ENCODE assay signal across 1 cellular context in the genomic region with DNA sequence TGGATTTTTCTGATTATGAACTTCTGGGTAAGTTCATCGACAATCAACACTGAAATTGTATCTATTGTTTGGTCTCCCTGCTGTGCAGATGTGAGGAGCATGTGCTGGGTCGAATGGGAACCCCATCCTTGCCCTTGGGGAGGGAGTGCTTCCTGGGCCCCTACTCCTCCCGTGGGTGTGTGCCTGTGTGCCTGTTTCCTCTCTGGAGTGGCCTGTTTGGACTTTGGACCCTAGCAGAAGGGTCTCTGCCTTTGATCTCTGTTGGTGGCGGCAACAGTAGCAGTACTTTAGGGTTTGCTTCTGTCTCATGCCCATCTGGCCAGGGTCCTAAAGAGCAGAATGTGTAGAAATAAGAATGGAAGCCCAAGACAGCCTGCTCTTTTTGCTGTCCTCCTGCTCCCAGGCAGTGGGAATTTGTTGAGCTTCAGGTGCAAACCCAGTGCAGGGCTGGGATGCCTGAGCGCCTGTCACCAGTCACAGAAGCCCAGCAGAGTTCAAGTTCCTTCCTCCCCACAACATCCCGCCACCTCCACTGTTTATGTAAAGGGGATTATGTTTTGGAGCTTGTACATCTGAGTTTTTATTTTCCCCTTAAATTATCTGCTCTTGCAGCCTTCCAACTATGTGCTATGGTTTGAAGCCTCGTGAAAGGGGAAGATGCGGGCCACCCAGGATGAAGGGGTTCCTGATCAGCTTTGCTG.
TF ChIP-seq lines count a peak whose summit lies in the region.

No MANE protein-coding gene starts in this region.

TF ChIP-seq in HepG2, 621 proteins besides CTCF, POLR2A, EP300 and RAD21 (continued from another document):
- TF ChIP-seq, protein P1, sequence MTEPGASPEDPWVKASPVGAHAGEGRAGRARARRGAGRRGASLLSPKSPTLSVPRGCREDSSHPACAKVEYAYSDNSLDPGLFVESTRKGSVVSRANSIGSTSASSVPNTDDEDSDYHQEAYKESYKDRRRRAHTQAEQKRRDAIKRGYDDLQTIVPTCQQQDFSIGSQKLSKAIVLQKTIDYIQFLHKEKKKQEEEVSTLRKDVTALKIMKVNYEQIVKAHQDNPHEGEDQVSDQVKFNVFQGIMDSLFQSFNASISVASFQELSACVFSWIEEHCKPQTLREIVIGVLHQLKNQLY (CRISPR knock-in tag; IDR thresholded peaks at IDR 0.05): 0 out of 2 replicates have a peak, but pooled peaks have one; percentile 15
- TF ChIP-seq, protein P2, sequence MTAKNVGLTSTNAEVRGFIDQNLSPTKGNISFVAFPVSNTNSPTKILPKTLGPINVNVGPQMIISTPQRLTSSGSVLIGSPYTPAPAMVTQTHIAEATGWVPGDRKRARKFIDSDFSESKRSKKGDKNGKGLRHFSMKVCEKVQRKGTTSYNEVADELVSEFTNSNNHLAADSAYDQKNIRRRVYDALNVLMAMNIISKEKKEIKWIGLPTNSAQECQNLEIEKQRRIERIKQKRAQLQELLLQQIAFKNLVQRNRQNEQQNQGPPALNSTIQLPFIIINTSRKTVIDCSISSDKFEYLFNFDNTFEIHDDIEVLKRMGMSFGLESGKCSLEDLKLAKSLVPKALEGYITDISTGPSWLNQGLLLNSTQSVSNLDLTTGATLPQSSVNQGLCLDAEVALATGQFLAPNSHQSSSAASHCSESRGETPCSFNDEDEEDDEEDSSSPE (CRISPR knock-in tag; IDR thresholded peaks at IDR 0.05): peak; percentile 16; the same call in 1 of the 2 replicates
- 0 out of 2 replicates have a peak, but pooled peaks have one; percentile 38 for TF ChIP-seq ZNF335 (CRISPR knock-in tag; IDR thresholded peaks at IDR 0.05)
- peak; percentile 40; the same call in 1 of the 2 replicates for TF ChIP-seq IRF2 (CRISPR knock-in tag; IDR thresholded peaks at IDR 0.05)
- no peak for TF ChIP-seq SPEN (CRISPR knock-in tag; IDR thresholded peaks at IDR 0.05; ENCODE audit: low read depth)
- TF ChIP-seq FOXA3 (CRISPR knock-in tag; IDR thresholded peaks at IDR 0.05): peak; percentile 60; the same call in 1 of the 2 replicates
- TF ChIP-seq LCORL (IDR thresholded peaks at IDR 0.05): no peak
- peak; percentile 25; the same call in 1 of the 2 replicates for TF ChIP-seq LCORL (CRISPR knock-in tag; IDR thresholded peaks at IDR 0.05)
- TF ChIP-seq RARA (CRISPR knock-in tag; IDR thresholded peaks at IDR 0.05): peak; percentile 57; the same call in 1 of the 2 replicates
- no peak for TF ChIP-seq CBX1 (IDR thresholded peaks at IDR 0.05; ENCODE audit: low read depth)
- no peak for TF ChIP-seq SOX13 (IDR thresholded peaks at IDR 0.05)
- peak in 1 of 2 experiments; percentile 49; a peak in 1 of 4 replicates for TF ChIP-seq SOX13 (CRISPR knock-in tag; conservative IDR thresholded peaks at IDR 0.05 in 1 of 2, IDR thresholded peaks at IDR 0.05 in 1 of 2)
- TF ChIP-seq PAWR (CRISPR knock-in tag; IDR thresholded peaks at IDR 0.05; ENCODE audit: borderline replicate concordance): no peak
- TF ChIP-seq KDM2A (CRISPR knock-in tag; IDR thresholded peaks at IDR 0.05; ENCODE audit: borderline replicate concordance, low read depth): peak; percentile 34; the same call in 1 of the 2 replicates
- no peak for TF ChIP-seq ZNF432 (CRISPR knock-in tag; IDR thresholded peaks at IDR 0.05; ENCODE audit: borderline replicate concordance)
- TF ChIP-seq, protein P3, sequence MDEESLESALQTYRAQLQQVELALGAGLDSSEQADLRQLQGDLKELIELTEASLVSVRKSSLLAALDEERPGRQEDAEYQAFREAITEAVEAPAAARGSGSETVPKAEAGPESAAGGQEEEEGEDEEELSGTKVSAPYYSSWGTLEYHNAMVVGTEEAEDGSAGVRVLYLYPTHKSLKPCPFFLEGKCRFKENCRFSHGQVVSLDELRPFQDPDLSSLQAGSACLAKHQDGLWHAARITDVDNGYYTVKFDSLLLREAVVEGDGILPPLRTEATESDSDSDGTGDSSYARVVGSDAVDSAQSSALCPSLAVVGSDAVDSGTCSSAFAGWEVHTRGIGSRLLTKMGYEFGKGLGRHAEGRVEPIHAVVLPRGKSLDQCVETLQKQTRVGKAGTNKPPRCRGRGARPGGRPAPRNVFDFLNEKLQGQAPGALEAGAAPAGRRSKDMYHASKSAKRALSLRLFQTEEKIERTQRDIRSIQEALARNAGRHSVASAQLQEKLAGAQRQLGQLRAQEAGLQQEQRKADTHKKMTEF (CRISPR knock-in tag; IDR thresholded peaks at IDR 0.05): peak; percentile 54; the same call in 1 of the 2 replicates
- peak; percentile 79; the same call in 1 of the 2 replicates for TF ChIP-seq MTA1 (CRISPR knock-in tag; IDR thresholded peaks at IDR 0.05; ENCODE audit: borderline replicate concordance)
- 0 out of 2 replicates have a peak, but pooled peaks have one; percentile 43 for TF ChIP-seq NFKBIZ (CRISPR knock-in tag; IDR thresholded peaks at IDR 0.05)
- TF ChIP-seq, protein P4, sequence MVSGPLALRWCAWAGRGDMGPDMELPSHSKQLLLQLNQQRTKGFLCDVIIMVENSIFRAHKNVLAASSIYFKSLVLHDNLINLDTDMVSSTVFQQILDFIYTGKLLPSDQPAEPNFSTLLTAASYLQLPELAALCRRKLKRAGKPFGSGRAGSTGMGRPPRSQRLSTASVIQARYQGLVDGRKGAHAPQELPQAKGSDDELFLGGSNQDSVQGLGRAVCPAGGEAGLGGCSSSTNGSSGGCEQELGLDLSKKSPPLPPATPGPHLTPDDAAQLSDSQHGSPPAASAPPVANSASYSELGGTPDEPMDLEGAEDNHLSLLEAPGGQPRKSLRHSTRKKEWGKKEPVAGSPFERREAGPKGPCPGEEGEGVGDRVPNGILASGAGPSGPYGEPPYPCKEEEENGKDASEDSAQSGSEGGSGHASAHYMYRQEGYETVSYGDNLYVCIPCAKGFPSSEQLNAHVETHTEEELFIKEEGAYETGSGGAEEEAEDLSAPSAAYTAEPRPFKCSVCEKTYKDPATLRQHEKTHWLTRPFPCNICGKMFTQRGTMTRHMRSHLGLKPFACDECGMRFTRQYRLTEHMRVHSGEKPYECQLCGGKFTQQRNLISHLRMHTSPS (CRISPR knock-in tag; IDR thresholded peaks at IDR 0.05; ENCODE audit: low read depth): 0 out of 2 replicates have a peak, but pooled peaks have one; percentile 22
- TF ChIP-seq CEBPG (CRISPR knock-in tag; IDR thresholded peaks at IDR 0.05): no peak
- peak; percentile 77 for TF ChIP-seq HMG20A (CRISPR knock-in tag; IDR thresholded peaks at IDR 0.05; ENCODE audit: borderline replicate concordance)
- TF ChIP-seq, protein P5, sequence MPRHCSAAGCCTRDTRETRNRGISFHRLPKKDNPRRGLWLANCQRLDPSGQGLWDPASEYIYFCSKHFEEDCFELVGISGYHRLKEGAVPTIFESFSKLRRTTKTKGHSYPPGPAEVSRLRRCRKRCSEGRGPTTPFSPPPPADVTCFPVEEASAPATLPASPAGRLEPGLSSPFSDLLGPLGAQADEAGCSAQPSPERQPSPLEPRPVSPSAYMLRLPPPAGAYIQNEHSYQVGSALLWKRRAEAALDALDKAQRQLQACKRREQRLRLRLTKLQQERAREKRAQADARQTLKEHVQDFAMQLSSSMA (CRISPR knock-in tag; IDR thresholded peaks at IDR 0.05): no peak
- TF ChIP-seq, protein P6, sequence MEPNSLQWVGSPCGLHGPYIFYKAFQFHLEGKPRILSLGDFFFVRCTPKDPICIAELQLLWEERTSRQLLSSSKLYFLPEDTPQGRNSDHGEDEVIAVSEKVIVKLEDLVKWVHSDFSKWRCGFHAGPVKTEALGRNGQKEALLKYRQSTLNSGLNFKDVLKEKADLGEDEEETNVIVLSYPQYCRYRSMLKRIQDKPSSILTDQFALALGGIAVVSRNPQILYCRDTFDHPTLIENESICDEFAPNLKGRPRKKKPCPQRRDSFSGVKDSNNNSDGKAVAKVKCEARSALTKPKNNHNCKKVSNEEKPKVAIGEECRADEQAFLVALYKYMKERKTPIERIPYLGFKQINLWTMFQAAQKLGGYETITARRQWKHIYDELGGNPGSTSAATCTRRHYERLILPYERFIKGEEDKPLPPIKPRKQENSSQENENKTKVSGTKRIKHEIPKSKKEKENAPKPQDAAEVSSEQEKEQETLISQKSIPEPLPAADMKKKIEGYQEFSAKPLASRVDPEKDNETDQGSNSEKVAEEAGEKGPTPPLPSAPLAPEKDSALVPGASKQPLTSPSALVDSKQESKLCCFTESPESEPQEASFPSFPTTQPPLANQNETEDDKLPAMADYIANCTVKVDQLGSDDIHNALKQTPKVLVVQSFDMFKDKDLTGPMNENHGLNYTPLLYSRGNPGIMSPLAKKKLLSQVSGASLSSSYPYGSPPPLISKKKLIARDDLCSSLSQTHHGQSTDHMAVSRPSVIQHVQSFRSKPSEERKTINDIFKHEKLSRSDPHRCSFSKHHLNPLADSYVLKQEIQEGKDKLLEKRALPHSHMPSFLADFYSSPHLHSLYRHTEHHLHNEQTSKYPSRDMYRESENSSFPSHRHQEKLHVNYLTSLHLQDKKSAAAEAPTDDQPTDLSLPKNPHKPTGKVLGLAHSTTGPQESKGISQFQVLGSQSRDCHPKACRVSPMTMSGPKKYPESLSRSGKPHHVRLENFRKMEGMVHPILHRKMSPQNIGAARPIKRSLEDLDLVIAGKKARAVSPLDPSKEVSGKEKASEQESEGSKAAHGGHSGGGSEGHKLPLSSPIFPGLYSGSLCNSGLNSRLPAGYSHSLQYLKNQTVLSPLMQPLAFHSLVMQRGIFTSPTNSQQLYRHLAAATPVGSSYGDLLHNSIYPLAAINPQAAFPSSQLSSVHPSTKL (CRISPR knock-in tag; IDR thresholded peaks at IDR 0.05): peak; percentile 84
- 0 out of 2 replicates have a peak, but pooled peaks have one; percentile 51 for TF ChIP-seq MEIS1 (CRISPR knock-in tag; IDR thresholded peaks at IDR 0.05; ENCODE audit: borderline replicate concordance)
- TF ChIP-seq, protein P7, sequence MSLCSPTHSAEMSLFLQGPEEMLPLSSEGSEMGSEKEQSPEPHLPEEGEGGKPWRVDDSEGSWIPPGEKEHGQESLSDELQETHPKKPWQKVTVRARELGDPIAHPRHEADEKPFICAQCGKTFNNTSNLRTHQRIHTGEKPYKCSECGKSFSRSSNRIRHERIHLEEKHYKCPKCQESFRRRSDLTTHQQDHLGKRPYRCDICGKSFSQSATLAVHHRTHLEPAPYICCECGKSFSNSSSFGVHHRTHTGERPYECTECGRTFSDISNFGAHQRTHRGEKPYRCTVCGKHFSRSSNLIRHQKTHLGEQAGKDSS (CRISPR knock-in tag; IDR thresholded peaks at IDR 0.05; ENCODE audit: borderline replicate concordance, low read depth): peak; percentile 39; the same call in 1 of the 2 replicates
- TF ChIP-seq, protein P8, sequence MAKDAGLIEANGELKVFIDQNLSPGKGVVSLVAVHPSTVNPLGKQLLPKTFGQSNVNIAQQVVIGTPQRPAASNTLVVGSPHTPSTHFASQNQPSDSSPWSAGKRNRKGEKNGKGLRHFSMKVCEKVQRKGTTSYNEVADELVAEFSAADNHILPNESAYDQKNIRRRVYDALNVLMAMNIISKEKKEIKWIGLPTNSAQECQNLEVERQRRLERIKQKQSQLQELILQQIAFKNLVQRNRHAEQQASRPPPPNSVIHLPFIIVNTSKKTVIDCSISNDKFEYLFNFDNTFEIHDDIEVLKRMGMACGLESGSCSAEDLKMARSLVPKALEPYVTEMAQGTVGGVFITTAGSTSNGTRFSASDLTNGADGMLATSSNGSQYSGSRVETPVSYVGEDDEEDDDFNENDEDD (CRISPR knock-in tag; IDR thresholded peaks at IDR 0.05; ENCODE audit: borderline replicate concordance): peak; percentile 26; the same call in 1 of the 2 replicates
- TF ChIP-seq TCF7 (IDR thresholded peaks at IDR 0.05; ENCODE audit: low read depth): peak; percentile 91
- peak; percentile 33; the same call in 1 of the 2 replicates for TF ChIP-seq BCL6 (CRISPR knock-in tag; IDR thresholded peaks at IDR 0.05)
- TF ChIP-seq HDAC1 (CRISPR knock-in tag; IDR thresholded peaks at IDR 0.05): 0 out of 2 replicates have a peak, but pooled peaks have one; percentile 54
- 0 out of 2 replicates have a peak, but pooled peaks have one; percentile 25 for TF ChIP-seq ZNF629 (CRISPR knock-in tag; conservative IDR thresholded peaks at IDR 0.05)
- TF ChIP-seq ZNF24 (IDR thresholded peaks at IDR 0.05): no peak
- peak; percentile 59 for TF ChIP-seq SAP130 (CRISPR knock-in tag; IDR thresholded peaks at IDR 0.05; ENCODE audit: low read depth)
- peak; percentile 71 for TF ChIP-seq KAT8 (CRISPR knock-in tag; IDR thresholded peaks at IDR 0.05)
- TF ChIP-seq ATM (IDR thresholded peaks at IDR 0.05; ENCODE audit: borderline replicate concordance): no peak
- TF ChIP-seq CREM (IDR thresholded peaks at IDR 0.05): 0 out of 2 replicates have a peak, but pooled peaks have one; percentile 29
- TF ChIP-seq CREM (CRISPR knock-in tag; IDR thresholded peaks at IDR 0.05): no peak
- peak; percentile 28; the same call in 1 of the 2 replicates for TF ChIP-seq FOXJ3 (CRISPR knock-in tag; IDR thresholded peaks at IDR 0.05; ENCODE audit: borderline replicate concordance)
- TF ChIP-seq ZBTB38 (CRISPR knock-in tag; IDR thresholded peaks at IDR 0.05): peak; percentile 11; the same call in 1 of the 2 replicates
- peak; percentile 63 for TF ChIP-seq SALL1 (CRISPR knock-in tag; IDR thresholded peaks at IDR 0.05)
- TF ChIP-seq ZMYM4 (CRISPR knock-in tag; IDR thresholded peaks at IDR 0.05): peak; percentile 31; the same call in 1 of the 2 replicates
- TF ChIP-seq, protein P9, sequence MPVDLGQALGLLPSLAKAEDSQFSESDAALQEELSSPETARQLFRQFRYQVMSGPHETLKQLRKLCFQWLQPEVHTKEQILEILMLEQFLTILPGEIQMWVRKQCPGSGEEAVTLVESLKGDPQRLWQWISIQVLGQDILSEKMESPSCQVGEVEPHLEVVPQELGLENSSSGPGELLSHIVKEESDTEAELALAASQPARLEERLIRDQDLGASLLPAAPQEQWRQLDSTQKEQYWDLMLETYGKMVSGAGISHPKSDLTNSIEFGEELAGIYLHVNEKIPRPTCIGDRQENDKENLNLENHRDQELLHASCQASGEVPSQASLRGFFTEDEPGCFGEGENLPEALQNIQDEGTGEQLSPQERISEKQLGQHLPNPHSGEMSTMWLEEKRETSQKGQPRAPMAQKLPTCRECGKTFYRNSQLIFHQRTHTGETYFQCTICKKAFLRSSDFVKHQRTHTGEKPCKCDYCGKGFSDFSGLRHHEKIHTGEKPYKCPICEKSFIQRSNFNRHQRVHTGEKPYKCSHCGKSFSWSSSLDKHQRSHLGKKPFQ (CRISPR knock-in tag; IDR thresholded peaks at IDR 0.05; ENCODE audit: insufficient replicate concordance): no peak
- TF ChIP-seq, protein P10, sequence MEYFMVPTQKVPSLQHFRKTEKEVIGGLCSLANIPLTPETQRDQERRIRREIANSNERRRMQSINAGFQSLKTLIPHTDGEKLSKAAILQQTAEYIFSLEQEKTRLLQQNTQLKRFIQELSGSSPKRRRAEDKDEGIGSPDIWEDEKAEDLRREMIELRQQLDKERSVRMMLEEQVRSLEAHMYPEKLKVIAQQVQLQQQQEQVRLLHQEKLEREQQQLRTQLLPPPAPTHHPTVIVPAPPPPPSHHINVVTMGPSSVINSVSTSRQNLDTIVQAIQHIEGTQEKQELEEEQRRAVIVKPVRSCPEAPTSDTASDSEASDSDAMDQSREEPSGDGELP (IDR thresholded peaks at IDR 0.05; ENCODE audit: borderline replicate concordance, low read depth): peak; percentile 56; the same call in 1 of the 2 replicates
- TF ChIP-seq RCOR2 (CRISPR knock-in tag; IDR thresholded peaks at IDR 0.05): peak; percentile 60; the same call in 1 of the 2 replicates
- peak; percentile 78; the same call in 1 of the 2 replicates for TF ChIP-seq ZMYM3 (CRISPR knock-in tag; IDR thresholded peaks at IDR 0.05)
- TF ChIP-seq CBX5 (CRISPR knock-in tag; IDR thresholded peaks at IDR 0.05; ENCODE audit: borderline replicate concordance): 0 out of 2 replicates have a peak, but pooled peaks have one; percentile 52
